ENCODE assay signal across 1 cellular context in genomic region chr1:27884182-27884954, GRCh38.
A peak's percentile ranks its signal among the peaks of the same experiment; 100 is the strongest.
TF ChIP-seq lines count a peak whose summit lies in the region.

No MANE protein-coding gene starts in this region.

TF ChIP-seq in GM12878, 131 proteins besides CTCF, POLR2A, EP300 and RAD21 (continued from another document and continues in another):
- peak; percentile 89 for TF ChIP-seq ZNF592 (IDR thresholded peaks at IDR 0.05)
- TF ChIP-seq IRF3 (IDR thresholded peaks at IDR 0.05), result no peak
- TF ChIP-seq ZNF384 (IDR thresholded peaks at IDR 0.05; ENCODE audit: borderline replicate concordance, low read depth, low read length), result no peak
- peak; percentile 45 for TF ChIP-seq NR2C1 (IDR thresholded peaks at IDR 0.05)
- peak; percentile 72 for TF ChIP-seq EED (IDR thresholded peaks at IDR 0.05; ENCODE audit: low read depth)
- 0 out of 2 replicates have a peak, but pooled peaks have one; percentile 13 for TF ChIP-seq REST (IDR thresholded peaks at IDR 0.05; ENCODE audit: low read depth, low read length)
- TF ChIP-seq SMARCA5 (IDR thresholded peaks at IDR 0.05), result peak; percentile 99
- peak; percentile 83 for TF ChIP-seq FOXM1 (IDR thresholded peaks at IDR 0.05; ENCODE audit: low read depth, low read length)
- peak; percentile 98 for TF ChIP-seq NR2F1 (conservative IDR thresholded peaks at IDR 0.05)
- no peak for TF ChIP-seq ZBTB33 (IDR thresholded peaks at IDR 0.05)
- peak; percentile 71; the same call in 1 of the 2 replicates for TF ChIP-seq MLLT1 (IDR thresholded peaks at IDR 0.05)
- no peak for TF ChIP-seq MYC (IDR thresholded peaks at IDR 0.05; ENCODE audit: insufficient read depth, insufficient read length, insufficient replicate concordance, low read length, severe bottlenecking)
- TF ChIP-seq ZBTB11 (CRISPR knock-in tag; IDR thresholded peaks at IDR 0.05), result 0 out of 2 replicates have a peak, but pooled peaks have one; percentile 11
- peak; percentile 37 for TF ChIP-seq SKIL (IDR thresholded peaks at IDR 0.05; ENCODE audit: low read depth, poor library complexity, severe bottlenecking)
- peak; percentile 68; the same call in 1 of the 2 replicates for TF ChIP-seq CBFB (IDR thresholded peaks at IDR 0.05; ENCODE audit: low read depth)
- TF ChIP-seq CHD1 (IDR thresholded peaks at IDR 0.05; ENCODE audit: low read depth, low read length), result no peak
- TF ChIP-seq TARDBP (IDR thresholded peaks at IDR 0.05; ENCODE audit: borderline replicate concordance), result peak; percentile 48; the same call in 1 of the 2 replicates
- TF ChIP-seq HSF1 (IDR thresholded peaks at IDR 0.05; ENCODE audit: low read depth, low read length), result 0 out of 2 replicates have a peak, but pooled peaks have one; percentile 14
- TF ChIP-seq MEF2A (IDR thresholded peaks at IDR 0.05; ENCODE audit: insufficient read depth, low read depth, low read length), result peak; percentile 13; the same call in 1 of the 2 replicates
- peak; percentile 28; the same call in 1 of the 2 replicates for TF ChIP-seq BCL11A (IDR thresholded peaks at IDR 0.05; ENCODE audit: low read depth, low read length)
- TF ChIP-seq ETV6 (conservative IDR thresholded peaks at IDR 0.05 in 1 of 2, IDR thresholded peaks at IDR 0.05 in 1 of 2; ENCODE audit: borderline replicate concordance in 1 of 2, low read depth in 1 of 2), result peak in 1 of 2 experiments; percentile 49; a peak in 1 of 4 replicates
- TF ChIP-seq ATF3 (IDR thresholded peaks at IDR 0.05; ENCODE audit: borderline replicate concordance, extremely low read depth, low read depth, low read length), result no peak
- 0 out of 2 replicates have a peak, but pooled peaks have one; percentile 7 for TF ChIP-seq IRF4 (IDR thresholded peaks at IDR 0.05; ENCODE audit: low read depth, low read length)
- no peak for TF ChIP-seq FOXK2 (IDR thresholded peaks at IDR 0.05)
